33 cellular contexts compared by ENCODE assay signal in genomic region chr7:141920281-141920680, GRCh38. TPM values are rescaled to one million over a fixed set of nuclear protein-coding genes. Genes with fewer than 3 reads are reported as not detected.
"Had no signal": no experiment of that assay in that cellular context is flagged by ENCODE, and none has a peak within 500 bp of the region (broad histone marks: within the 10 kb centered on the region; RNA-seq: fewer than 3 reads in every experiment).

No MANE protein-coding gene starts in this region.

- H3K36me3 Mint-ChIP-seq: activated naive CD4-positive, alpha-beta T cell treated with anti-CD3 and anti-CD28 coated beads, Interleukin-2, amount 50 U/mL, for 72 hours; mesothelial cell of epicardium; naive B cell; stimulated activated naive B cell treated with anti-CD40 and anti-IgM and Interleukin-4, amounts not matched to agents 10 μg/mL and 1 μg/mL and 100 μg/mL, for 72 hours had no signal

- H3K4me1 ChIP-seq: stomach, thyroid gland, upper lobe of right lung had no signal

- H3K4me3 Mint-ChIP-seq: activated CD4-positive, alpha-beta T cell treated with anti-CD3 and anti-CD28 coated beads, Interleukin-2, amount 10 ng/mL, durations not matched to agents 7 days and 5 days; activated CD8-positive, alpha-beta T cell treated with anti-CD3 and anti-CD28 coated beads for 36 hours; effector memory CD8-positive, alpha-beta T cell; mesothelial cell of epicardium; naive B cell; nephron progenitor cell; stimulated activated naive B cell treated with anti-CD40 and anti-IgM and Interleukin-4, amounts not matched to agents 10 μg/mL and 1 μg/mL and 100 μg/mL, for 72 hours had no signal

- ATAC-seq: activated CD8-positive, alpha-beta T cell treated with anti-CD3 and anti-CD28 coated beads for 36 hours; activated naive CD4-positive, alpha-beta T cell treated with anti-CD3 and anti-CD28 coated beads, Interleukin-2, amount 50 U/mL, for 72 hours; effector memory CD8-positive, alpha-beta T cell; esophagus mucosa; left colon; sciatic nerve; stimulated activated naive B cell treated with anti-CD40 and anti-IgM and Interleukin-4, amounts not matched to agents 10 μg/mL and 1 μg/mL and 100 μg/mL, for 72 hours; upper lobe of right lung had no signal

- H3K27me3 Mint-ChIP-seq: activated CD4-positive, alpha-beta T cell treated with anti-CD3 and anti-CD28 coated beads, Interleukin-2, amount 10 ng/mL, durations not matched to agents 7 days and 5 days; activated CD8-positive, alpha-beta T cell treated with anti-CD3 and anti-CD28 coated beads for 36 hours; effector memory CD8-positive, alpha-beta T cell had no signal

- H3K9me3 Mint-ChIP-seq: activated CD4-positive, alpha-beta T cell treated with anti-CD3 and anti-CD28 coated beads, Interleukin-2, amount 10 ng/mL, durations not matched to agents 7 days and 5 days; activated CD8-positive, alpha-beta T cell treated with anti-CD3 and anti-CD28 coated beads for 36 hours had no signal

- H3K36me3 ChIP-seq: cardiac muscle cell, neutrophil, stomach, thyroid gland, upper lobe of right lung had no signal

- H3K27ac Mint-ChIP-seq: activated CD4-positive, alpha-beta T cell treated with anti-CD3 and anti-CD28 coated beads, Interleukin-2, amount 10 ng/mL, durations not matched to agents 7 days and 5 days; activated CD8-positive, alpha-beta T cell treated with anti-CD3 and anti-CD28 coated beads for 36 hours; activated naive CD4-positive, alpha-beta T cell treated with anti-CD3 and anti-CD28 coated beads, Interleukin-2, amount 50 U/mL, for 72 hours; effector memory CD8-positive, alpha-beta T cell; mesothelial cell of epicardium; naive B cell; nephron progenitor cell; stimulated activated naive B cell treated with anti-CD40 and anti-IgM and Interleukin-4, amounts not matched to agents 10 μg/mL and 1 μg/mL and 100 μg/mL, for 72 hours had no signal

- H3K4me1 Mint-ChIP-seq: activated CD4-positive, alpha-beta T cell treated with anti-CD3 and anti-CD28 coated beads, Interleukin-2, amount 10 ng/mL, durations not matched to agents 7 days and 5 days; mesothelial cell of epicardium; naive B cell; nephron progenitor cell had no signal

- H3K9me3 ChIP-seq: neutrophil, stomach, thyroid gland, upper lobe of right lung had no signal

- H3K4me3 ChIP-seq: cardiac muscle cell, coronary artery, dorsolateral prefrontal cortex, smooth muscle cell, stomach, thyroid gland, upper lobe of right lung had no signal

- H3K27me3 ChIP-seq: cardiac muscle cell, dorsolateral prefrontal cortex, neutrophil, stomach, thyroid gland, upper lobe of right lung had no signal

- DNase-seq: activated CD4-positive, alpha-beta T cell treated with anti-CD3 and anti-CD28 coated beads, Interleukin-2, amount 10 ng/mL, durations not matched to agents 7 days and 5 days; activated CD4-positive, CD25-positive, alpha-beta regulatory T cell treated with anti-CD3 and anti-CD28 coated beads, Interleukin-2, amount 50 U/mL, for 72 hours; activated CD8-positive, alpha-beta T cell treated with anti-CD3 and anti-CD28 coated beads for 36 hours; activated naive CD4-positive, alpha-beta T cell; activated T-cell treated with anti-CD3 and anti-CD28 coated beads, Interleukin-2, amount 50 U/mL, for 48 hours; cerebellar nuclear complex; dorsolateral prefrontal cortex; effector memory CD8-positive, alpha-beta T cell; glutamatergic neuron; islet precursor cell; left colon; naive B cell; nephron progenitor cell; stimulated activated CD4-positive, alpha-beta T cell treated with anti-CD3 and anti-CD28 coated beads, Interleukin-1b, Interleukin-23, amount 100 ng/mL, for 48 hours; stimulated activated CD4-positive, alpha-beta T cell treated with anti-CD3 and anti-CD28 coated beads, Interleukin-4, amount 100 ng/mL, for 4 hours; stimulated activated CD8-positive, alpha-beta memory T cell treated with anti-CD3 and anti-CD28 coated beads, Interleukin-4, amount 100 ng/mL, for 48 hours; stimulated activated naive B cell treated with anti-CD40 and anti-IgM and Interleukin-4, amounts not matched to agents 10 μg/mL and 1 μg/mL and 100 μg/mL, for 72 hours; stomach; T-helper 2 cell; thyroid gland; upper lobe of right lung had no signal

- H3K27ac ChIP-seq: cardiac muscle cell, coronary artery, dorsolateral prefrontal cortex, neutrophil, stomach, thyroid gland, upper lobe of right lung had no signal

RNA-seq across cellular contexts. Expression of gene OR9A4, which starts 4.1 kb away (rescaled TPM):
- total RNA-seq: activated CD4-positive, alpha-beta T cell treated with anti-CD3 and anti-CD28 coated beads, Interleukin-2, amount 10 ng/mL, durations not matched to agents 7 days and 5 days; activated CD8-positive, alpha-beta T cell treated with anti-CD3 and anti-CD28 coated beads for 36 hours; activated naive CD4-positive, alpha-beta T cell treated with anti-CD3 and anti-CD28 coated beads, Interleukin-2, amount 50 U/mL, for 72 hours; cardiac muscle cell; esophagus mucosa; frontal cortex; left colon; osteocyte; posterior vena cava; smooth muscle cell; stomach; thyroid gland had no signal

RNA-seq across cellular contexts. Expression of gene CLEC5A, which starts 26.5 kb away (rescaled TPM):
- total RNA-seq: activated CD4-positive, alpha-beta T cell treated with anti-CD3 and anti-CD28 coated beads, Interleukin-2, amount 10 ng/mL, durations not matched to agents 7 days and 5 days; activated CD8-positive, alpha-beta T cell treated with anti-CD3 and anti-CD28 coated beads for 36 hours; activated naive CD4-positive, alpha-beta T cell treated with anti-CD3 and anti-CD28 coated beads, Interleukin-2, amount 50 U/mL, for 72 hours; cardiac muscle cell; frontal cortex; mesothelial cell of epicardium; osteocyte; smooth muscle cell had no signal

RNA-seq across cellular contexts. Expression of gene TAS2R38, which starts 53.3 kb away (rescaled TPM):
- total RNA-seq: activated CD4-positive, alpha-beta T cell treated with anti-CD3 and anti-CD28 coated beads, Interleukin-2, amount 10 ng/mL, durations not matched to agents 7 days and 5 days; activated CD8-positive, alpha-beta T cell treated with anti-CD3 and anti-CD28 coated beads for 36 hours; activated naive CD4-positive, alpha-beta T cell treated with anti-CD3 and anti-CD28 coated beads, Interleukin-2, amount 50 U/mL, for 72 hours; cardiac muscle cell; dorsolateral prefrontal cortex; esophagus mucosa; frontal cortex; left colon; liver; mesothelial cell of epicardium; osteocyte; posterior vena cava; sciatic nerve; smooth muscle cell; stomach; thyroid gland; upper lobe of right lung had no signal
